ENCODE assay signal across 8 cellular contexts in genomic region chr10:73117976-73118743, GRCh38.
DNase-seq lines count a peak whose midpoint lies in the region; ATAC-seq and TF ChIP-seq lines count a peak whose summit lies in the region.

No MANE protein-coding gene starts in this region.

- ATAC-seq in GM21825 (IDR thresholded peaks at IDR 0.05; ENCODE audit: unreplicated experiment) = peak; percentile 80

- no peak for TF ChIP-seq CTCF in GM12865 (IDR thresholded peaks at IDR 0.05; ENCODE audit: insufficient read depth, low read depth, low read length, missing control alignments)
- TF ChIP-seq CTCF in foreskin fibroblast (IDR thresholded peaks at IDR 0.05; ENCODE audit: low read depth, low read length) = no peak

- DNase-seq in GM12865 (ENCODE audit: low read depth) = peak; percentile 81
- DNase-seq in LoVo (ENCODE audit: low spot score) = peak; percentile 19
- DNase-seq in foreskin fibroblast = peak; percentile 48 to 67
- DNase-seq in NCI-H1417 treated with DMSO at 0.1 percent for 48 hours (lab: John Stamatoyannopoulos, UW) = no peak
- no peak for DNase-seq in NCI-H1092 treated with DMSO at 0.1 percent for 48 hours (lab: John Stamatoyannopoulos, UW)
- no peak for DNase-seq in activated naive CD4-positive, alpha-beta T cell treated with anti-CD3 and anti-CD28 coated beads, Interleukin-2, amount 50 U/mL, for 16 hours
- no peak for DNase-seq in ACHN

- in situ Hi-C loops in ACHN (cut with HindIII; ENCODE audit: low pct_ligation_motif_present, low pct_unique_long_range_greater_than_20kb, low sequenced_read_pairs) = no loop called here

- H3K4me3 ChIP-seq in GM12865 (ENCODE audit: low read depth, low read length) (peak overlapping the region; percentile 51), foreskin fibroblast (ENCODE audit: low read depth in 1 of 2, low read length in 2 of 2) (no peak overlapping the region)

Comparison
In these comparisons a context has a peak if more than half of its experiments do, and no peak if none do; other contexts are left out.
1. DNase-seq: peak in GM12865 (single experiment), LoVo (single experiment) and foreskin fibroblast (2 of 2); none in NCI-H1417 treated with DMSO at 0.1 percent for 48 hours (single experiment), NCI-H1092 treated with DMSO at 0.1 percent for 48 hours (single experiment), activated naive CD4-positive, alpha-beta T cell treated with anti-CD3 and anti-CD28 coated beads, Interleukin-2, amount 50 U/mL, for 16 hours (single experiment) and ACHN (single experiment).